1 cellular context compared by ENCODE assay signal in genomic region chr6:30067460-30068139, GRCh38.
TF ChIP-seq lines count a peak whose summit lies in the region.

No MANE protein-coding gene starts in this region.

TF ChIP-seq in K562, 482 proteins besides CTCF, POLR2A, EP300 and RAD21 (continues in another document):
- TF ChIP-seq SETDB1 (IDR thresholded peaks at IDR 0.05; ENCODE audit: low read length): no peak
- TF ChIP-seq KAT7 (CRISPR knock-in tag; IDR thresholded peaks at IDR 0.05; ENCODE audit: borderline replicate concordance): peak; percentile 9; the same call in 1 of the 2 replicates
- TF ChIP-seq ZNF143 (CRISPR knock-in tag; IDR thresholded peaks at IDR 0.05): 0 out of 2 replicates have a peak, but pooled peaks have one; percentile 37
- TF ChIP-seq TAF7 (tag; IDR thresholded peaks at IDR 0.05): 0 out of 2 replicates have a peak, but pooled peaks have one; percentile 28
- 0 out of 4 replicates have a peak, but pooled peaks of 1 of the 2 experiments have one; percentile 7 for TF ChIP-seq TBL1XR1 (IDR thresholded peaks at IDR 0.05; ENCODE audit: low read length in 2 of 2)
- no peak for TF ChIP-seq BACH1 (tag; IDR thresholded peaks at IDR 0.05)
- no peak for TF ChIP-seq CBFA2T2 (conservative IDR thresholded peaks at IDR 0.05)
- TF ChIP-seq PHF8 (IDR thresholded peaks at IDR 0.05; ENCODE audit: borderline replicate concordance, low read length): no peak
- TF ChIP-seq U2AF2 (optimal IDR thresholded peaks at IDR 0.05; ENCODE audit: low read depth, low read length): no peak
- peak; percentile 44 for TF ChIP-seq BRD9 (IDR thresholded peaks at IDR 0.05; ENCODE audit: low read depth, partially characterized antibody)
- TF ChIP-seq NELFE (IDR thresholded peaks at IDR 0.05; ENCODE audit: insufficient read depth, insufficient read length): no peak
- TF ChIP-seq, protein P1, sequence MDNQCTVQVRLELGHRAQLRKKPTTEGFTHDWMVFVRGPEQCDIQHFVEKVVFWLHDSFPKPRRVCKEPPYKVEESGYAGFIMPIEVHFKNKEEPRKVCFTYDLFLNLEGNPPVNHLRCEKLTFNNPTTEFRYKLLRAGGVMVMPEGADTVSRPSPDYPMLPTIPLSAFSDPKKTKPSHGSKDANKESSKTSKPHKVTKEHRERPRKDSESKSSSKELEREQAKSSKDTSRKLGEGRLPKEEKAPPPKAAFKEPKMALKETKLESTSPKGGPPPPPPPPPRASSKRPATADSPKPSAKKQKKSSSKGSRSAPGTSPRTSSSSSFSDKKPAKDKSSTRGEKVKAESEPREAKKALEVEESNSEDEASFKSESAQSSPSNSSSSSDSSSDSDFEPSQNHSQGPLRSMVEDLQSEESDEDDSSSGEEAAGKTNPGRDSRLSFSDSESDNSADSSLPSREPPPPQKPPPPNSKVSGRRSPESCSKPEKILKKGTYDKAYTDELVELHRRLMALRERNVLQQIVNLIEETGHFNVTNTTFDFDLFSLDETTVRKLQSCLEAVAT (IDR thresholded peaks at IDR 0.05): peak; percentile 57 to 82; a peak in 2 of 4 replicates
- TF ChIP-seq GTF3C2 (IDR thresholded peaks at IDR 0.05; ENCODE audit: borderline replicate concordance, extremely low read depth, insufficient read length): no peak
- no peak for TF ChIP-seq MEF2A (IDR thresholded peaks at IDR 0.05; ENCODE audit: control insufficient read depth, low read depth, low read length)
- no peak; the same call in 1 of the 2 replicates for TF ChIP-seq ELF4 (CRISPR knock-in tag; IDR thresholded peaks at IDR 0.05)
- TF ChIP-seq, protein P2, sequence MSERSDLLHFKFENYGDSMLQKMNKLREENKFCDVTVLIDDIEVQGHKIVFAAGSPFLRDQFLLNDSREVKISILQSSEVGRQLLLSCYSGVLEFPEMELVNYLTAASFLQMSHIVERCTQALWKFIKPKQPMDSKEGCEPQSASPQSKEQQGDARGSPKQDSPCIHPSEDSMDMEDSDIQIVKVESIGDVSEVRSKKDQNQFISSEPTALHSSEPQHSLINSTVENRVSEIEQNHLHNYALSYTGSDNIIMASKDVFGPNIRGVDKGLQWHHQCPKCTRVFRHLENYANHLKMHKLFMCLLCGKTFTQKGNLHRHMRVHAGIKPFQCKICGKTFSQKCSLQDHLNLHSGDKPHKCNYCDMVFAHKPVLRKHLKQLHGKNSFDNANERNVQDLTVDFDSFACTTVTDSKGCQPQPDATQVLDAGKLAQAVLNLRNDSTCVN (CRISPR knock-in tag; IDR thresholded peaks at IDR 0.05): peak; percentile 93
- TF ChIP-seq MYBL2 (IDR thresholded peaks at IDR 0.05; ENCODE audit: low read depth): 0 out of 2 replicates have a peak, but pooled peaks have one; percentile 9
- TF ChIP-seq MYBL2 (CRISPR knock-in tag; IDR thresholded peaks at IDR 0.05; ENCODE audit: borderline replicate concordance): no peak
- TF ChIP-seq GABPA (tag; conservative IDR thresholded peaks at IDR 0.05; ENCODE audit: low read depth): peak; percentile 76; the same call in 1 of the 2 replicates
- TF ChIP-seq, protein P3, sequence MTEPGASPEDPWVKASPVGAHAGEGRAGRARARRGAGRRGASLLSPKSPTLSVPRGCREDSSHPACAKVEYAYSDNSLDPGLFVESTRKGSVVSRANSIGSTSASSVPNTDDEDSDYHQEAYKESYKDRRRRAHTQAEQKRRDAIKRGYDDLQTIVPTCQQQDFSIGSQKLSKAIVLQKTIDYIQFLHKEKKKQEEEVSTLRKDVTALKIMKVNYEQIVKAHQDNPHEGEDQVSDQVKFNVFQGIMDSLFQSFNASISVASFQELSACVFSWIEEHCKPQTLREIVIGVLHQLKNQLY (CRISPR knock-in tag; conservative IDR thresholded peaks at IDR 0.05): 0 out of 4 replicates have a peak, but pooled peaks of 1 of the 2 experiments have one; percentile 69
- 0 out of 2 replicates have a peak, but pooled peaks have one; percentile 66 for TF ChIP-seq TSC22D4 (tag; IDR thresholded peaks at IDR 0.05)
- TF ChIP-seq, protein P4, sequence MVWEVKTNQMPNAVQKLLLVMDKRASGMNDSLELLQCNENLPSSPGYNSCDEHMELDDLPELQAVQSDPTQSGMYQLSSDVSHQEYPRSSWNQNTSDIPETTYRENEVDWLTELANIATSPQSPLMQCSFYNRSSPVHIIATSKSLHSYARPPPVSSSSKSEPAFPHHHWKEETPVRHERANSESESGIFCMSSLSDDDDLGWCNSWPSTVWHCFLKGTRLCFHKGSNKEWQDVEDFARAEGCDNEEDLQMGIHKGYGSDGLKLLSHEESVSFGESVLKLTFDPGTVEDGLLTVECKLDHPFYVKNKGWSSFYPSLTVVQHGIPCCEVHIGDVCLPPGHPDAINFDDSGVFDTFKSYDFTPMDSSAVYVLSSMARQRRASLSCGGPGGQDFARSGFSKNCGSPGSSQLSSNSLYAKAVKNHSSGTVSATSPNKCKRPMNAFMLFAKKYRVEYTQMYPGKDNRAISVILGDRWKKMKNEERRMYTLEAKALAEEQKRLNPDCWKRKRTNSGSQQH (CRISPR knock-in tag; IDR thresholded peaks at IDR 0.05): peak; percentile 95
- TF ChIP-seq TOE1 (IDR thresholded peaks at IDR 0.05; ENCODE audit: borderline replicate concordance): peak; percentile 18; the same call in 1 of the 2 replicates
- TF ChIP-seq TOE1 (CRISPR knock-in tag; IDR thresholded peaks at IDR 0.05; ENCODE audit: borderline replicate concordance, low read depth): no peak
- TF ChIP-seq OTX1 (CRISPR knock-in tag; IDR thresholded peaks at IDR 0.05): peak; percentile 87
- TF ChIP-seq BRCA1 (IDR thresholded peaks at IDR 0.05): no peak
- TF ChIP-seq BRCA1 (CRISPR knock-in tag; IDR thresholded peaks at IDR 0.05): no peak
- 0 out of 2 replicates have a peak, but pooled peaks have one; percentile 19 for TF ChIP-seq ZBTB7A (IDR thresholded peaks at IDR 0.05; ENCODE audit: borderline replicate concordance, control insufficient read depth, low read depth, low read length)
- no peak for TF ChIP-seq ZNF217 (CRISPR knock-in tag; IDR thresholded peaks at IDR 0.05)
- 0 out of 2 replicates have a peak, but pooled peaks have one; percentile 12 for TF ChIP-seq YBX1 (IDR thresholded peaks at IDR 0.05)
- TF ChIP-seq SAP30 (IDR thresholded peaks at IDR 0.05; ENCODE audit: borderline replicate concordance, insufficient read depth, low read depth, low read length, poor library complexity, severe bottlenecking): peak; percentile 6
- 0 out of 2 replicates have a peak, but pooled peaks have one; percentile 45 for TF ChIP-seq PHB2 (IDR thresholded peaks at IDR 0.05; ENCODE audit: low read depth)
- no peak for TF ChIP-seq JUN (IDR thresholded peaks at IDR 0.05; ENCODE audit: borderline replicate concordance, low read depth, low read length)
- peak; percentile 88; the same call in 1 of the 2 replicates for TF ChIP-seq JUN (CRISPR knock-in tag; IDR thresholded peaks at IDR 0.05; ENCODE audit: borderline replicate concordance)
- no peak for TF ChIP-seq TCF7L2 (IDR thresholded peaks at IDR 0.05; ENCODE audit: low read depth, low read length)
- TF ChIP-seq, protein P5, sequence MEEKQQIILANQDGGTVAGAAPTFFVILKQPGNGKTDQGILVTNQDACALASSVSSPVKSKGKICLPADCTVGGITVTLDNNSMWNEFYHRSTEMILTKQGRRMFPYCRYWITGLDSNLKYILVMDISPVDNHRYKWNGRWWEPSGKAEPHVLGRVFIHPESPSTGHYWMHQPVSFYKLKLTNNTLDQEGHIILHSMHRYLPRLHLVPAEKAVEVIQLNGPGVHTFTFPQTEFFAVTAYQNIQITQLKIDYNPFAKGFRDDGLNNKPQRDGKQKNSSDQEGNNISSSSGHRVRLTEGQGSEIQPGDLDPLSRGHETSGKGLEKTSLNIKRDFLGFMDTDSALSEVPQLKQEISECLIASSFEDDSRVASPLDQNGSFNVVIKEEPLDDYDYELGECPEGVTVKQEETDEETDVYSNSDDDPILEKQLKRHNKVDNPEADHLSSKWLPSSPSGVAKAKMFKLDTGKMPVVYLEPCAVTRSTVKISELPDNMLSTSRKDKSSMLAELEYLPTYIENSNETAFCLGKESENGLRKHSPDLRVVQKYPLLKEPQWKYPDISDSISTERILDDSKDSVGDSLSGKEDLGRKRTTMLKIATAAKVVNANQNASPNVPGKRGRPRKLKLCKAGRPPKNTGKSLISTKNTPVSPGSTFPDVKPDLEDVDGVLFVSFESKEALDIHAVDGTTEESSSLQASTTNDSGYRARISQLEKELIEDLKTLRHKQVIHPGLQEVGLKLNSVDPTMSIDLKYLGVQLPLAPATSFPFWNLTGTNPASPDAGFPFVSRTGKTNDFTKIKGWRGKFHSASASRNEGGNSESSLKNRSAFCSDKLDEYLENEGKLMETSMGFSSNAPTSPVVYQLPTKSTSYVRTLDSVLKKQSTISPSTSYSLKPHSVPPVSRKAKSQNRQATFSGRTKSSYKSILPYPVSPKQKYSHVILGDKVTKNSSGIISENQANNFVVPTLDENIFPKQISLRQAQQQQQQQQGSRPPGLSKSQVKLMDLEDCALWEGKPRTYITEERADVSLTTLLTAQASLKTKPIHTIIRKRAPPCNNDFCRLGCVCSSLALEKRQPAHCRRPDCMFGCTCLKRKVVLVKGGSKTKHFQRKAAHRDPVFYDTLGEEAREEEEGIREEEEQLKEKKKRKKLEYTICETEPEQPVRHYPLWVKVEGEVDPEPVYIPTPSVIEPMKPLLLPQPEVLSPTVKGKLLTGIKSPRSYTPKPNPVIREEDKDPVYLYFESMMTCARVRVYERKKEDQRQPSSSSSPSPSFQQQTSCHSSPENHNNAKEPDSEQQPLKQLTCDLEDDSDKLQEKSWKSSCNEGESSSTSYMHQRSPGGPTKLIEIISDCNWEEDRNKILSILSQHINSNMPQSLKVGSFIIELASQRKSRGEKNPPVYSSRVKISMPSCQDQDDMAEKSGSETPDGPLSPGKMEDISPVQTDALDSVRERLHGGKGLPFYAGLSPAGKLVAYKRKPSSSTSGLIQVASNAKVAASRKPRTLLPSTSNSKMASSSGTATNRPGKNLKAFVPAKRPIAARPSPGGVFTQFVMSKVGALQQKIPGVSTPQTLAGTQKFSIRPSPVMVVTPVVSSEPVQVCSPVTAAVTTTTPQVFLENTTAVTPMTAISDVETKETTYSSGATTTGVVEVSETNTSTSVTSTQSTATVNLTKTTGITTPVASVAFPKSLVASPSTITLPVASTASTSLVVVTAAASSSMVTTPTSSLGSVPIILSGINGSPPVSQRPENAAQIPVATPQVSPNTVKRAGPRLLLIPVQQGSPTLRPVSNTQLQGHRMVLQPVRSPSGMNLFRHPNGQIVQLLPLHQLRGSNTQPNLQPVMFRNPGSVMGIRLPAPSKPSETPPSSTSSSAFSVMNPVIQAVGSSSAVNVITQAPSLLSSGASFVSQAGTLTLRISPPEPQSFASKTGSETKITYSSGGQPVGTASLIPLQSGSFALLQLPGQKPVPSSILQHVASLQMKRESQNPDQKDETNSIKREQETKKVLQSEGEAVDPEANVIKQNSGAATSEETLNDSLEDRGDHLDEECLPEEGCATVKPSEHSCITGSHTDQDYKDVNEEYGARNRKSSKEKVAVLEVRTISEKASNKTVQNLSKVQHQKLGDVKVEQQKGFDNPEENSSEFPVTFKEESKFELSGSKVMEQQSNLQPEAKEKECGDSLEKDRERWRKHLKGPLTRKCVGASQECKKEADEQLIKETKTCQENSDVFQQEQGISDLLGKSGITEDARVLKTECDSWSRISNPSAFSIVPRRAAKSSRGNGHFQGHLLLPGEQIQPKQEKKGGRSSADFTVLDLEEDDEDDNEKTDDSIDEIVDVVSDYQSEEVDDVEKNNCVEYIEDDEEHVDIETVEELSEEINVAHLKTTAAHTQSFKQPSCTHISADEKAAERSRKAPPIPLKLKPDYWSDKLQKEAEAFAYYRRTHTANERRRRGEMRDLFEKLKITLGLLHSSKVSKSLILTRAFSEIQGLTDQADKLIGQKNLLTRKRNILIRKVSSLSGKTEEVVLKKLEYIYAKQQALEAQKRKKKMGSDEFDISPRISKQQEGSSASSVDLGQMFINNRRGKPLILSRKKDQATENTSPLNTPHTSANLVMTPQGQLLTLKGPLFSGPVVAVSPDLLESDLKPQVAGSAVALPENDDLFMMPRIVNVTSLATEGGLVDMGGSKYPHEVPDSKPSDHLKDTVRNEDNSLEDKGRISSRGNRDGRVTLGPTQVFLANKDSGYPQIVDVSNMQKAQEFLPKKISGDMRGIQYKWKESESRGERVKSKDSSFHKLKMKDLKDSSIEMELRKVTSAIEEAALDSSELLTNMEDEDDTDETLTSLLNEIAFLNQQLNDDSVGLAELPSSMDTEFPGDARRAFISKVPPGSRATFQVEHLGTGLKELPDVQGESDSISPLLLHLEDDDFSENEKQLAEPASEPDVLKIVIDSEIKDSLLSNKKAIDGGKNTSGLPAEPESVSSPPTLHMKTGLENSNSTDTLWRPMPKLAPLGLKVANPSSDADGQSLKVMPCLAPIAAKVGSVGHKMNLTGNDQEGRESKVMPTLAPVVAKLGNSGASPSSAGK (IDR thresholded peaks at IDR 0.05): no peak
- peak; percentile 40; the same call in 1 of the 2 replicates for TF ChIP-seq SMARCE1 (IDR thresholded peaks at IDR 0.05)
- TF ChIP-seq UBTF (IDR thresholded peaks at IDR 0.05; ENCODE audit: borderline replicate concordance in 1 of 2, low read depth in 2 of 2, low read length in 2 of 2): 0 out of 4 replicates have a peak, but pooled peaks of 1 of the 2 experiments have one; percentile 0
